8 cellular contexts compared by ENCODE assay signal in genomic region chr3:119497824-119498187, GRCh38. TPM values are rescaled to one million over a fixed set of nuclear protein-coding genes. Genes with fewer than 3 reads are reported as not detected.
A peak's percentile ranks its signal among the peaks of the same experiment; 100 is the strongest.
DNase-seq lines count a peak whose midpoint lies in the region; ATAC-seq and TF ChIP-seq lines count a peak whose summit lies in the region.

No MANE protein-coding gene starts in this region.

- H3F3A ChIP-seq in Loucy (ENCODE audit: low read depth) = no peaks in the 10 kb centered on the region
- H3F3A ChIP-seq in smooth muscle cell (ENCODE audit: low read depth) = no peaks in the 10 kb centered on the region

- H3K4me3 ChIP-seq in Loucy (ENCODE audit: low read length, poor library complexity, severe bottlenecking) = peak overlapping the region; percentile 93
- H3K4me3 ChIP-seq in body of pancreas = peak overlapping the region; percentile 34 to 70
- peak overlapping the region; percentile 87 for H3K4me3 ChIP-seq in smooth muscle cell

- H3K9me2 ChIP-seq in Loucy (replicated peaks; ENCODE audit: low read depth, low read length) = no peaks in the 10 kb centered on the region

- H3K4me3 Mint-ChIP-seq in activated T-cell treated with anti-CD3 and anti-CD28 coated beads, Interleukin-2, amount 50 U/mL, for 24 hours = peak overlapping the region; percentile 97
- peak overlapping the region; percentile 95 to 100 (median 99) for H3K4me3 Mint-ChIP-seq in immature natural killer cell

- ATAC-seq in body of pancreas = peak; percentile 11
- ATAC-seq in HG03378 (IDR thresholded peaks at IDR 0.05; ENCODE audit: unreplicated experiment) = no peak

- H3K79me2 ChIP-seq in Loucy (ENCODE audit: insufficient read depth, low read length) = peaks cover 30% of the 10 kb centered on the region
- peaks cover 25% of the 10 kb centered on the region for H3K79me2 ChIP-seq in smooth muscle cell (ENCODE audit: low read depth)

- peak overlapping the region; percentile 98 for H3K27ac Mint-ChIP-seq in activated T-cell treated with anti-CD3 and anti-CD28 coated beads, Interleukin-2, amount 50 U/mL, for 24 hours
- peak overlapping the region; percentile 99 for H3K27ac Mint-ChIP-seq in immature natural killer cell

- H3K36me3 ChIP-seq in Loucy (ENCODE audit: insufficient read depth, low read length) (no peaks in the 10 kb centered on the region), body of pancreas (replicated peaks in 1 of 2; ENCODE audit: insufficient read depth in 1 of 2, low read depth in 2 of 2) (no peaks in the 10 kb centered on the region), smooth muscle cell (ENCODE audit: low read depth) (no peaks in the 10 kb centered on the region)

- H3K9me3 ChIP-seq in Loucy (ENCODE audit: insufficient read depth, low read depth, low read length) = no peaks in the 10 kb centered on the region
- H3K9me3 ChIP-seq in body of pancreas = no peaks in the 10 kb centered on the region
- no peaks in the 10 kb centered on the region for H3K9me3 ChIP-seq in smooth muscle cell (replicated peaks; ENCODE audit: low read depth)

- peaks cover 55% of the 10 kb centered on the region for H3K36me3 Mint-ChIP-seq in activated T-cell treated with anti-CD3 and anti-CD28 coated beads, Interleukin-2, amount 50 U/mL, for 24 hours (ENCODE audit: low read depth)
- H3K36me3 Mint-ChIP-seq in immature natural killer cell = peaks cover 0 to 6% (median 0%) of the 10 kb centered on the region in 3 donors

- H3K4me1 Mint-ChIP-seq in activated T-cell treated with anti-CD3 and anti-CD28 coated beads, Interleukin-2, amount 50 U/mL, for 24 hours (ENCODE audit: low read depth) = peaks cover 52% of the 10 kb centered on the region
- H3K4me1 Mint-ChIP-seq in immature natural killer cell = peaks cover 33 to 38% of the 10 kb centered on the region in 2 donors

- TF ChIP-seq CTCF in Loucy (conservative IDR thresholded peaks at IDR 0.05; ENCODE audit: low read length) = no peak
- TF ChIP-seq CTCF in body of pancreas (IDR thresholded peaks at IDR 0.05) = no peak
- no peak for TF ChIP-seq CTCF in smooth muscle cell (IDR thresholded peaks at IDR 0.05; ENCODE audit: borderline replicate concordance, insufficient read depth, poor library complexity, severe bottlenecking)

- H3K9ac ChIP-seq in Loucy (ENCODE audit: low read depth, low read length, poor library complexity, severe bottlenecking) (peak overlapping the region; percentile 95), smooth muscle cell (ENCODE audit: low read depth) (peak overlapping the region; percentile 85)

- no peaks in the 10 kb centered on the region for H3K27me3 Mint-ChIP-seq in activated T-cell treated with anti-CD3 and anti-CD28 coated beads, Interleukin-2, amount 50 U/mL, for 24 hours
- peaks cover 6 to 10% (median 7%) of the 10 kb centered on the region in 3 donors for H3K27me3 Mint-ChIP-seq in immature natural killer cell (ENCODE audit: low read depth in 3 of 3)

- no peak for DNase-seq in activated T-cell treated with anti-CD3 and anti-CD28 coated beads, Interleukin-2, amount 50 U/mL, for 24 hours
- no peak for DNase-seq in activated T-cell treated with anti-CD3 and anti-CD28 coated beads, Interleukin-2, amount 50 U/mL, for 1 hour
- DNase-seq in body of pancreas (peak; percentile 34 to 60 (median 47)), immature natural killer cell (no peak), smooth muscle cell (lab: John Stamatoyannopoulos, UW; ENCODE audit: unreplicated experiment) (no peak)
- no peak for DNase-seq in activated CD8-positive, alpha-beta memory T cell treated with anti-CD3 and anti-CD28 coated beads for 24 hours

- H3K4me1 ChIP-seq in Loucy (ENCODE audit: insufficient read depth, low read length, poor library complexity, severe bottlenecking) (peaks cover 30% of the 10 kb centered on the region), body of pancreas (peaks cover 23% of the 10 kb centered on the region), smooth muscle cell (ENCODE audit: low read depth) (peaks cover 22% of the 10 kb centered on the region)

- H4K20me1 ChIP-seq in Loucy (ENCODE audit: insufficient read depth, low read length, poor library complexity, severe bottlenecking) = peaks cover 6% of the 10 kb centered on the region
- H4K20me1 ChIP-seq in smooth muscle cell (ENCODE audit: low read depth) = peaks cover 4% of the 10 kb centered on the region

- H2AFZ ChIP-seq in Loucy (ENCODE audit: low read length) (peak overlapping the region; percentile 90), smooth muscle cell (ENCODE audit: low read depth) (peak overlapping the region; percentile 74)

- peak overlapping the region; percentile 74 for H3K4me2 ChIP-seq in Loucy (ENCODE audit: low read depth, low read length, poor library complexity, severe bottlenecking)
- H3K4me2 ChIP-seq in smooth muscle cell = peak overlapping the region; percentile 90

- WGBS in body of pancreas, 2 donors = 1 to 3% methylated on average over 9 of the region's 9 CpGs
- WGBS in smooth muscle cell (ENCODE audit: low lambda C conversion rate) = 4% methylated on average over 9 of the region's 9 CpGs

- peak overlapping the region; percentile 75 to 95 (median 88) for H3K27ac ChIP-seq in body of pancreas
- peak overlapping the region; percentile 80 for H3K27ac ChIP-seq in smooth muscle cell (ENCODE audit: low read depth)

- H3K27me3 ChIP-seq in Loucy (ENCODE audit: insufficient read depth, low read length, poor library complexity, severe bottlenecking) (no peaks in the 10 kb centered on the region), body of pancreas (no peaks in the 10 kb centered on the region), smooth muscle cell (ENCODE audit: low read depth) (no peaks in the 10 kb centered on the region)

- H3K9me3 Mint-ChIP-seq in activated T-cell treated with anti-CD3 and anti-CD28 coated beads, Interleukin-2, amount 50 U/mL, for 24 hours = no peaks in the 10 kb centered on the region
- H3K9me3 Mint-ChIP-seq in immature natural killer cell = no peaks in the 10 kb centered on the region

- TF ChIP-seq POLR2A in body of pancreas (IDR thresholded peaks at IDR 0.05) = no peak

- intact Hi-C loops in body of pancreas (cut with DNase I) = no loop called here

RNA-seq across cellular contexts. Expression of gene TIMMDC1, which starts 0.5 kb away (rescaled TPM):
- total RNA-seq in body of pancreas (10 to 100 TPM; 15.6 to 33.0 TPM), smooth muscle cell (66.1 and 83.8 TPM in 2 replicates)
- polyA plus RNA-seq in immature natural killer cell (10 to 100 TPM; 54.3 to 78.4 (median 69.4) TPM), smooth muscle cell (145 and 156 TPM in 2 replicates)

RNA-seq across cellular contexts. Expression of gene POGLUT1, which starts 29.0 kb away (rescaled TPM):
- total RNA-seq in body of pancreas = 10 to 100 TPM in 1 of 2 donors, 1 to 10 TPM in 1; 7.8 to 15.5 TPM
- 10 to 100 TPM; 33.8 to 57.7 (median 41.1) TPM for polyA plus RNA-seq in immature natural killer cell
- 14.6 and 21.1 TPM in 2 replicates for total RNA-seq in smooth muscle cell
- 12.1 and 15.4 TPM in 2 replicates for polyA plus RNA-seq in smooth muscle cell

RNA-seq across cellular contexts. Expression of gene TMEM39A, which starts 34.4 kb away (rescaled TPM):
- total RNA-seq in body of pancreas (10 to 100 TPM; 50.1 to 85.4 TPM), smooth muscle cell (79.2 and 129 TPM in 2 replicates)
- polyA plus RNA-seq in immature natural killer cell (10 to 100 TPM in 1 of 3 donors, 1 to 10 TPM in 2; 6.5 to 21.6 (median 8.7) TPM), smooth muscle cell (59.6 and 64.6 TPM in 2 replicates)

Comparison
In these comparisons a context has a peak if more than half of its experiments do, and no peak if none do; other contexts are left out.
1. DNase-seq: peak in body of pancreas (4 of 4); none in activated T-cell treated with anti-CD3 and anti-CD28 coated beads, Interleukin-2, amount 50 U/mL, for 24 hours (single experiment), activated T-cell treated with anti-CD3 and anti-CD28 coated beads, Interleukin-2, amount 50 U/mL, for 1 hour (single experiment), immature natural killer cell (0 of 3), smooth muscle cell (single experiment) and activated CD8-positive, alpha-beta memory T cell treated with anti-CD3 and anti-CD28 coated beads for 24 hours (single experiment).
2. Peak in every context shown above with its lines, with median percentiles within 50 percentile points of each other: H3K4me3 ChIP-seq.